ENCODE assay signal across 3 cellular contexts in genomic region chr15:67833504-67834248, GRCh38.
TF ChIP-seq lines count a peak whose summit lies in the region.

No MANE protein-coding gene starts in this region.

TF ChIP-seq in GM12891, 5 proteins besides CTCF, POLR2A, EP300 and RAD21 (continued from another document):
- TF ChIP-seq TAF1 (IDR thresholded peaks at IDR 0.05; ENCODE audit: low read depth, low read length): no peak

TF ChIP-seq in SK-N-SH treated with all-trans-retinoic acid at 6 μM for 48 hours, 23 proteins besides CTCF, POLR2A, EP300 and RAD21 (continued from another document):
- TF ChIP-seq PATZ1 (CRISPR knock-in tag; IDR thresholded peaks at IDR 0.05; ENCODE audit: borderline replicate concordance): no peak
- no peak for TF ChIP-seq OSR1 (CRISPR knock-in tag; IDR thresholded peaks at IDR 0.05)
TF ChIP-seq in SK-N-SH treated with all-trans-retinoic acid at 6 μM for 48 hours: peak in this region for 0.

TF ChIP-seq in H1, 55 proteins besides CTCF, POLR2A, EP300 and RAD21 (continued from another document):
- peak; percentile 40; the same call in 1 of the 2 replicates for TF ChIP-seq MAX (IDR thresholded peaks at IDR 0.05)
- TF ChIP-seq E2F6 (IDR thresholded peaks at IDR 0.05): 0 out of 2 replicates have a peak, but pooled peaks have one; percentile 20
- TF ChIP-seq SIX5 (IDR thresholded peaks at IDR 0.05; ENCODE audit: low read depth, low read length): no peak
- 0 out of 2 replicates have a peak, but pooled peaks have one; percentile 41 for TF ChIP-seq YY1 (IDR thresholded peaks at IDR 0.05; ENCODE audit: low read depth, low read length)
- peak; percentile 86 for TF ChIP-seq SUZ12 (IDR thresholded peaks at IDR 0.05; ENCODE audit: low read length)
- TF ChIP-seq HDAC2 (IDR thresholded peaks at IDR 0.05; ENCODE audit: borderline replicate concordance in 1 of 2, low read depth in 2 of 2, low read length in 2 of 2): 0 out of 4 replicates have a peak, but pooled peaks of 1 of the 2 experiments have one; percentile 28
- TF ChIP-seq SP1 (IDR thresholded peaks at IDR 0.05; ENCODE audit: low read depth, low read length): no peak
- peak; percentile 19 for TF ChIP-seq KDM4A (IDR thresholded peaks at IDR 0.05; ENCODE audit: low read depth, low read length, severe bottlenecking)
- peak; percentile 92 for TF ChIP-seq EZH2 (IDR thresholded peaks at IDR 0.05; ENCODE audit: low read depth, low read length, severe bottlenecking)
